ENCODE assay signal across 1 cellular context in genomic region chr7:81627565-81628287, GRCh38.
TF ChIP-seq lines count a peak whose summit lies in the region.

No MANE protein-coding gene starts in this region.

TF ChIP-seq in GM23338, 12 proteins besides CTCF, POLR2A, EP300 and RAD21 (continued from another document):
- no peak for TF ChIP-seq ZNF462 (CRISPR knock-in tag; IDR thresholded peaks at IDR 0.05)
TF ChIP-seq in GM23338: peak in this region for 0.
